Comparison of ENCODE assay signal across 18 cellular contexts in genomic region chr16:87927195-87927562, GRCh38. TPM values are rescaled to one million over a fixed set of nuclear protein-coding genes. Genes with fewer than 3 reads are reported as not detected.
A peak's percentile ranks its signal among the peaks of the same experiment; 100 is the strongest.
DNase-seq lines count a peak whose midpoint lies in the region; TF ChIP-seq lines count a peak whose summit lies in the region.
"Had no signal": no experiment of that assay in that cellular context is flagged by ENCODE, and none has a peak within 500 bp of the region (broad histone marks: within the 10 kb centered on the region; RNA-seq: fewer than 3 reads in every experiment).

No MANE protein-coding gene starts in this region.

- no peak overlapping the region for H3K4me3 ChIP-seq in retinal pigment epithelial cell (ENCODE audit: low read length)
- H3K4me3 ChIP-seq: lung, upper lobe of right lung had no signal

- H3K27ac Mint-ChIP-seq in immature natural killer cell, result no peak overlapping the region
- H3K27ac Mint-ChIP-seq: T-helper 1 cell treated with Interleukin-12 subunit alpha and Interleukin-12 subunit beta and Interleukin-4 antibody, amounts not matched to agents 30 μg/mL and 1 μg/mL, for 36 hours had no signal

- H3K27me3 Mint-ChIP-seq in immature natural killer cell (ENCODE audit: low read depth in 3 of 3), result peaks cover 0 to 10% (median 6%) of the 10 kb centered on the region in 3 donors

- no peak overlapping the region for H3K4me3 Mint-ChIP-seq in immature natural killer cell
- H3K4me3 Mint-ChIP-seq: T-helper 1 cell treated with Interleukin-12 subunit alpha and Interleukin-12 subunit beta and Interleukin-4 antibody, amounts not matched to agents 30 μg/mL and 1 μg/mL, for 36 hours had no signal

- DNase-seq in NCI-H82 (lab: John Stamatoyannopoulos, UW) (peak; percentile 16), NCI-H82 treated with DMSO at 0.1 percent for 48 hours (lab: John Stamatoyannopoulos, UW; ENCODE audit: unreplicated experiment) (no peak), SHP77 treated with DMSO at 0.1 percent for 48 hours (lab: John Stamatoyannopoulos, UW) (peak; percentile 39), retinal pigment epithelial cell (ENCODE audit: low read depth) (no peak), immature natural killer cell (no peak), HT-29 (ENCODE audit: low spot score) (no peak)
- DNase-seq: activated effector memory CD4-positive, alpha-beta T cell treated with anti-CD3 and anti-CD28 coated beads, Interleukin-2, amount 50 U/mL, for 16 hours; naive thymus-derived CD4-positive, alpha-beta T cell; stimulated activated CD4-positive, alpha-beta T cell treated with anti-CD3 and anti-CD28 coated beads, Interleukin-12 subunit alpha, Interleukin-12 subunit beta, amount 100 ng/mL, for 4 hours; stimulated activated naive CD8-positive, alpha-beta T cell treated with anti-CD3 and anti-CD28 coated beads, Interleukin-15, Interleukin-2, amounts not matched to agents 100 U/mL and 50 U/mL, for 24 hours; upper lobe of right lung had no signal

- H3K36me3 Mint-ChIP-seq in immature natural killer cell, result no peaks in the 10 kb centered on the region
- H3K36me3 Mint-ChIP-seq: naive thymus-derived CD4-positive, alpha-beta T cell had no signal

- H3K9me3 Mint-ChIP-seq in immature natural killer cell, result peaks cover 0 to 2% (median 0%) of the 10 kb centered on the region in 6 donors
- H3K9me3 Mint-ChIP-seq: naive thymus-derived CD4-positive, alpha-beta T cell; T-helper 1 cell treated with Interleukin-12 subunit alpha and Interleukin-12 subunit beta and Interleukin-4 antibody, amounts not matched to agents 30 μg/mL and 1 μg/mL, for 36 hours had no signal

- H3K4me1 Mint-ChIP-seq in immature natural killer cell, result no peaks in the 10 kb centered on the region

- TF ChIP-seq CTCF in retinal pigment epithelial cell (conservative IDR thresholded peaks at IDR 0.05; ENCODE audit: low read depth, low read length), result peak; percentile 25

RNA-seq across cellular contexts. Expression of gene CA5A, which starts 9.2 kb away (rescaled TPM):
- polyA plus RNA-seq in immature natural killer cell, result not detected
- not detected in 2 replicates for total RNA-seq in HT-29 (2014; rRNA removed; shearing (Covaris generic))
- total RNA-seq: chondrocyte; H4; HT1080; MCF 10A; naive thymus-derived CD4-positive, alpha-beta T cell; pulmonary artery endothelial cell; upper lobe of right lung had no signal
- polyA plus RNA-seq: naive thymus-derived CD4-positive, alpha-beta T cell had no signal

RNA-seq across cellular contexts. Expression of gene BANP, which starts 24.1 kb away (rescaled TPM):
- polyA plus RNA-seq in immature natural killer cell, result 10 to 100 TPM in 2 of 3 donors, 1 to 10 TPM in 1; 6.3 to 19.4 (median 10.2) TPM
- total RNA-seq in HT-29 (2014; rRNA removed; shearing (Covaris generic)), result 19.5 and 22.8 TPM in 2 replicates

RNA-seq across cellular contexts. Expression of gene SLC7A5, which starts 57.9 kb away (rescaled TPM):
- 1 to 10 TPM; 2.6 to 7.3 (median 4.2) TPM for polyA plus RNA-seq in immature natural killer cell
- total RNA-seq in HT-29 (2014; rRNA removed; shearing (Covaris generic)), result 125 and 147 TPM in 2 replicates

Comparison
In these comparisons a context has a peak if more than half of its experiments do, and no peak if none do; other contexts are left out.
1. DNase-seq: peak in NCI-H82 (single experiment) and SHP77 treated with DMSO at 0.1 percent for 48 hours (single experiment); none in NCI-H82 treated with DMSO at 0.1 percent for 48 hours (single experiment), retinal pigment epithelial cell (single experiment), immature natural killer cell (0 of 3) and HT-29 (single experiment).